43 cellular contexts compared by ENCODE assay signal in the genomic region with DNA sequence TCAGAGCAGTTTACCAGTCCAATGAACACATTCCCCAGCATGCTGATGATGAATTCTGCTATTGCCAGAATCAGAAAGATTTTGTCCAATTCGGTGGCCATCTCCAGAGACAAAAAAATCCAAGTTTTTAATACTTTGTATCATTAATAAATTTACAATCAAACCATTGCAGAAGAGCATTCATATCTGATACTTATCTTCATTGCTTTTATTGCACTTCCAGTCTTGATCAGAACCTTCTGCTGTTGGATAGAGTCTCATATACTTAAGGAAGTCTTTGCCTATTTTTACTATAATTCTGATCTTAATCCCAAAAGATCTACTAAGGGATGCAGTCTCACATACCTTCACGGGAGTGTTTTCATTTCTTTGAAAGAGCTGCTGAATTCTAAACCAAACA. TPM values are rescaled to one million over a fixed set of nuclear protein-coding genes. Genes with fewer than 3 reads are reported as not detected.
"Had no signal": no experiment of that assay in that cellular context is flagged by ENCODE, and none has a peak within 500 bp of the region (broad histone marks: within the 10 kb centered on the region; RNA-seq: fewer than 3 reads in every experiment).

A gene with protein sequence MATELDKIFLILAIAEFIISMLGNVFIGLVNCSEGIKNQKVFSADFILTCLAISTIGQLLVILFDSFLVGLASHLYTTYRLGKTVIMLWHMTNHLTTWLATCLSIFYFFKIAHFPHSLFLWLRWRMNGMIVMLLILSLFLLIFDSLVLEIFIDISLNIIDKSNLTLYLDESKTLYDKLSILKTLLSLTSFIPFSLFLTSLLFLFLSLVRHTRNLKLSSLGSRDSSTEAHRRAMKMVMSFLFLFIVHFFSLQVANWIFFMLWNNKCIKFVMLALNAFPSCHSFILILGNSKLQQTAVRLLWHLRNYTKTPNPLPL (minus strand): TSS at position 101 of the 400 bp plus-strand sequence. CDS start 0 bp downstream, at position 101.

- H3K4me3 ChIP-seq: adrenal gland, ascending aorta, body of pancreas, breast epithelium, cardiac muscle cell had no signal

- H3K4me1 Mint-ChIP-seq: activated naive CD4-positive, alpha-beta T cell treated with anti-CD3 and anti-CD28 coated beads, Interleukin-2, amount 10 ng/mL, durations not matched to agents 7 days and 5 days; activated naive CD4-positive, alpha-beta T cell treated with anti-CD3 and anti-CD28 coated beads, Interleukin-2, amount 50 U/mL, for 24 hours; activated T-helper 17 cell treated with anti-CD3 and anti-CD28 coated beads, Interleukin-2, amount 50 U/mL, for 72 hours; brain; central memory CD8-positive, alpha-beta T cell had no signal

- H3K27me3 ChIP-seq: adrenal gland, ascending aorta, body of pancreas, breast epithelium, cardiac muscle cell had no signal

- H3K27ac ChIP-seq: adrenal gland, ascending aorta, body of pancreas, brain microvascular endothelial cell, breast epithelium, cardiac muscle cell had no signal

- ATAC-seq: activated naive CD4-positive, alpha-beta T cell treated with anti-CD3 and anti-CD28 coated beads, Interleukin-2, amount 50 U/mL, for 72 hours; activated naive CD8-positive, alpha-beta T cell treated with anti-CD3 and anti-CD28 coated beads, Interleukin-2, amount 50 U/mL, for 24 hours; activated T-cell treated with anti-CD3 and anti-CD28 coated beads, Interleukin-2, amount 50 U/mL, for 4 hours; activated T-cell treated with anti-CD3 and anti-CD28 coated beads, Interleukin-2, amount 50 U/mL, for 72 hours; activated T-helper 17 cell treated with anti-CD3 and anti-CD28 coated beads, Interleukin-2, amount 50 U/mL, for 72 hours; body of pancreas had no signal

- H3K4me1 ChIP-seq: adrenal gland, ascending aorta, body of pancreas, breast epithelium had no signal

- H3K4me3 Mint-ChIP-seq: activated naive CD4-positive, alpha-beta T cell treated with anti-CD3 and anti-CD28 coated beads for 36 hours; activated naive CD4-positive, alpha-beta T cell treated with anti-CD3 and anti-CD28 coated beads, Interleukin-2, amount 10 ng/mL, durations not matched to agents 7 days and 5 days; activated naive CD4-positive, alpha-beta T cell treated with anti-CD3 and anti-CD28 coated beads, Interleukin-2, amount 50 U/mL, for 24 hours; activated naive CD8-positive, alpha-beta T cell; activated naive CD8-positive, alpha-beta T cell treated with anti-CD3 and anti-CD28 coated beads for 36 hours; activated naive CD8-positive, alpha-beta T cell treated with anti-CD3 and anti-CD28 coated beads, Interleukin-2, amount 10 ng/mL, durations not matched to agents 7 days and 5 days; activated naive CD8-positive, alpha-beta T cell treated with anti-CD3 and anti-CD28 coated beads, Interleukin-2, amount 50 U/mL, for 24 hours; activated T-cell treated with anti-CD3 and anti-CD28 coated beads, Interleukin-2, amount 50 U/mL, for 24 hours; activated T-cell treated with anti-CD3 and anti-CD28 coated beads, Interleukin-2, amount 50 U/mL, for 4 hours; activated T-cell treated with anti-CD3 and anti-CD28 coated beads, Interleukin-2, amount 50 U/mL, for 72 hours; activated T-helper 1 cell treated with anti-CD3 and anti-CD28 coated beads, Interleukin-12 subunit alpha, Interleukin-12 subunit beta, Interleukin-2, Interleukin-4 antibody, amounts not matched to agents 30 ng/mL and 10 ng/mL and 1 ng/mL, durations not matched to agents 14 hours and 24 hours and 36 hours; activated T-helper 17 cell treated with anti-CD3 and anti-CD28 coated beads, Interleukin-2, amount 50 U/mL, for 72 hours; brain; central memory CD8-positive, alpha-beta T cell had no signal

- H3K9me3 Mint-ChIP-seq: activated naive CD4-positive, alpha-beta T cell treated with anti-CD3 and anti-CD28 coated beads for 36 hours; activated naive CD4-positive, alpha-beta T cell treated with anti-CD3 and anti-CD28 coated beads, Interleukin-2, amount 10 ng/mL, durations not matched to agents 7 days and 5 days; activated naive CD4-positive, alpha-beta T cell treated with anti-CD3 and anti-CD28 coated beads, Interleukin-2, amount 50 U/mL, for 24 hours; activated naive CD4-positive, alpha-beta T cell treated with anti-CD3 and anti-CD28 coated beads, Interleukin-2, amount 50 U/mL, for 72 hours; activated naive CD8-positive, alpha-beta T cell treated with anti-CD3 and anti-CD28 coated beads for 36 hours; activated naive CD8-positive, alpha-beta T cell treated with anti-CD3 and anti-CD28 coated beads, Interleukin-2, amount 10 ng/mL, durations not matched to agents 7 days and 5 days; activated naive CD8-positive, alpha-beta T cell treated with anti-CD3 and anti-CD28 coated beads, Interleukin-2, amount 50 U/mL, for 24 hours; activated T-cell treated with anti-CD3 and anti-CD28 coated beads, Interleukin-2, amount 50 U/mL, for 24 hours; activated T-cell treated with anti-CD3 and anti-CD28 coated beads, Interleukin-2, amount 50 U/mL, for 4 hours; activated T-cell treated with anti-CD3 and anti-CD28 coated beads, Interleukin-2, amount 50 U/mL, for 72 hours; activated T-helper 1 cell treated with anti-CD3 and anti-CD28 coated beads, Interleukin-12 subunit alpha, Interleukin-12 subunit beta, Interleukin-2, Interleukin-4 antibody, amounts not matched to agents 30 ng/mL and 10 ng/mL and 1 ng/mL, durations not matched to agents 14 hours and 24 hours and 36 hours; activated T-helper 17 cell treated with anti-CD3 and anti-CD28 coated beads, Interleukin-2, amount 50 U/mL, for 72 hours; activated T-helper 2 cell treated with anti-CD3 and anti-CD28 coated beads, Interferon-gamma antibody, Interleukin-2, Interleukin-4, amounts not matched to agents 10 μg/mL and 5 μg/mL and 100 μg/mL, durations not matched to agents 14 hours and 24 hours and 36 hours; brain; central memory CD8-positive, alpha-beta T cell had no signal

- H3K36me3 ChIP-seq: adrenal gland, ascending aorta, brain microvascular endothelial cell, breast epithelium, cardiac muscle cell had no signal

- H3K9me3 ChIP-seq: adrenal gland, ascending aorta, body of pancreas, breast epithelium had no signal

- H3K27ac Mint-ChIP-seq: activated naive CD4-positive, alpha-beta T cell treated with anti-CD3 and anti-CD28 coated beads for 36 hours; activated naive CD4-positive, alpha-beta T cell treated with anti-CD3 and anti-CD28 coated beads, Interleukin-2, amount 10 ng/mL, durations not matched to agents 7 days and 5 days; activated naive CD4-positive, alpha-beta T cell treated with anti-CD3 and anti-CD28 coated beads, Interleukin-2, amount 50 U/mL, for 24 hours; activated naive CD4-positive, alpha-beta T cell treated with anti-CD3 and anti-CD28 coated beads, Interleukin-2, amount 50 U/mL, for 72 hours; activated naive CD8-positive, alpha-beta T cell; activated naive CD8-positive, alpha-beta T cell treated with anti-CD3 and anti-CD28 coated beads for 36 hours; activated naive CD8-positive, alpha-beta T cell treated with anti-CD3 and anti-CD28 coated beads, Interleukin-2, amount 10 ng/mL, durations not matched to agents 7 days and 5 days; activated naive CD8-positive, alpha-beta T cell treated with anti-CD3 and anti-CD28 coated beads, Interleukin-2, amount 50 U/mL, for 24 hours; activated T-cell treated with anti-CD3 and anti-CD28 coated beads, Interleukin-2, amount 50 U/mL, for 24 hours; activated T-cell treated with anti-CD3 and anti-CD28 coated beads, Interleukin-2, amount 50 U/mL, for 72 hours; activated T-helper 1 cell treated with anti-CD3 and anti-CD28 coated beads, Interleukin-12 subunit alpha, Interleukin-12 subunit beta, Interleukin-2, Interleukin-4 antibody, amounts not matched to agents 30 ng/mL and 10 ng/mL and 1 ng/mL, durations not matched to agents 14 hours and 24 hours and 36 hours; activated T-helper 17 cell treated with anti-CD3 and anti-CD28 coated beads, Interleukin-2, amount 50 U/mL, for 72 hours; activated T-helper 2 cell treated with anti-CD3 and anti-CD28 coated beads, Interferon-gamma antibody, Interleukin-2, Interleukin-4, amounts not matched to agents 10 μg/mL and 5 μg/mL and 100 μg/mL, durations not matched to agents 14 hours and 24 hours and 36 hours; brain had no signal

- H3K27me3 Mint-ChIP-seq: activated naive CD4-positive, alpha-beta T cell treated with anti-CD3 and anti-CD28 coated beads, Interleukin-2, amount 50 U/mL, for 24 hours; activated naive CD8-positive, alpha-beta T cell; activated naive CD8-positive, alpha-beta T cell treated with anti-CD3 and anti-CD28 coated beads for 36 hours; activated naive CD8-positive, alpha-beta T cell treated with anti-CD3 and anti-CD28 coated beads, Interleukin-2, amount 50 U/mL, for 24 hours; activated T-cell treated with anti-CD3 and anti-CD28 coated beads, Interleukin-2, amount 50 U/mL, for 24 hours; activated T-helper 17 cell treated with anti-CD3 and anti-CD28 coated beads, Interleukin-2, amount 50 U/mL, for 72 hours; brain; central memory CD8-positive, alpha-beta T cell had no signal

- H3K36me3 Mint-ChIP-seq: activated naive CD4-positive, alpha-beta T cell treated with anti-CD3 and anti-CD28 coated beads, Interleukin-2, amount 10 ng/mL, durations not matched to agents 7 days and 5 days; activated naive CD4-positive, alpha-beta T cell treated with anti-CD3 and anti-CD28 coated beads, Interleukin-2, amount 50 U/mL, for 72 hours; activated naive CD8-positive, alpha-beta T cell treated with anti-CD3 and anti-CD28 coated beads, Interleukin-2, amount 10 ng/mL, durations not matched to agents 7 days and 5 days; brain had no signal

- DNase-seq: activated effector memory CD4-positive, alpha-beta T cell treated with anti-CD3 and anti-CD28 coated beads, Interleukin-2, amount 50 U/mL, for 16 hours; activated effector memory CD4-positive, alpha-beta T cell treated with Interleukin-2 at 50 U/mL for 16 hours; activated gamma-delta T cell; activated gamma-delta T cell treated with Interleukin-2 at 50 U/mL for 16 hours; activated naive CD4-positive, alpha-beta T cell; activated naive CD4-positive, alpha-beta T cell treated with anti-CD3 and anti-CD28 coated beads for 36 hours; activated naive CD4-positive, alpha-beta T cell treated with anti-CD3 and anti-CD28 coated beads, Interleukin-2, amount 10 ng/mL, durations not matched to agents 7 days and 5 days; activated naive CD4-positive, alpha-beta T cell treated with anti-CD3 and anti-CD28 coated beads, Interleukin-2, amount 50 U/mL, for 16 hours; activated naive CD4-positive, alpha-beta T cell treated with Interleukin-2 at 50 U/mL for 16 hours; activated naive CD8-positive, alpha-beta T cell treated with anti-CD3 and anti-CD28 coated beads for 36 hours; activated naive CD8-positive, alpha-beta T cell treated with anti-CD3 and anti-CD28 coated beads, Interleukin-2, amount 10 ng/mL, durations not matched to agents 7 days and 5 days; activated naive CD8-positive, alpha-beta T cell treated with anti-CD3 and anti-CD28 coated beads, Interleukin-2, amount 50 U/mL, for 24 hours; activated T-cell treated with anti-CD3 and anti-CD28 coated beads, Interleukin-2, amount 50 U/mL, for 1 hour; activated T-cell treated with anti-CD3 and anti-CD28 coated beads, Interleukin-2, amount 50 U/mL, for 24 hours; activated T-cell treated with anti-CD3 and anti-CD28 coated beads, Interleukin-2, amount 50 U/mL, for 4 hours; activated T-cell treated with anti-CD3 and anti-CD28 coated beads, Interleukin-2, amount 50 U/mL, for 48 hours; activated T-cell treated with anti-CD3 and anti-CD28 coated beads, Interleukin-2, amount 50 U/mL, for 72 hours; adrenal gland; amniotic stem cell; amygdala; anterior cingulate cortex; aorta; body of pancreas; brain microvascular endothelial cell; caudate nucleus; central memory CD4-positive, alpha-beta T cell; cerebellar nuclear complex had no signal

RNA-seq across cellular contexts. Expression of the gene that starts here (rescaled TPM):
- total RNA-seq: activated naive CD4-positive, alpha-beta T cell treated with anti-CD3 and anti-CD28 coated beads for 36 hours; activated naive CD4-positive, alpha-beta T cell treated with anti-CD3 and anti-CD28 coated beads, Interleukin-2, amount 50 U/mL, for 72 hours; activated naive CD8-positive, alpha-beta T cell treated with anti-CD3 and anti-CD28 coated beads for 36 hours; activated naive CD8-positive, alpha-beta T cell treated with anti-CD3 and anti-CD28 coated beads, Interleukin-2, amount 10 ng/mL, durations not matched to agents 7 days and 5 days; activated T-cell treated with anti-CD3 and anti-CD28 coated beads, Interleukin-2, amount 50 U/mL, for 4 hours; activated T-cell treated with anti-CD3 and anti-CD28 coated beads, Interleukin-2, amount 50 U/mL, for 72 hours; activated T-helper 1 cell treated with anti-CD3 and anti-CD28 coated beads, Interleukin-12 subunit alpha, Interleukin-12 subunit beta, Interleukin-2, Interleukin-4 antibody, amounts not matched to agents 30 ng/mL and 10 ng/mL and 1 ng/mL, durations not matched to agents 14 hours and 24 hours and 36 hours; activated T-helper 17 cell treated with anti-CD3 and anti-CD28 coated beads, Interleukin-2, amount 50 U/mL, for 72 hours; activated T-helper 2 cell treated with anti-CD3 and anti-CD28 coated beads, Interferon-gamma antibody, Interleukin-2, Interleukin-4, amounts not matched to agents 10 μg/mL and 5 μg/mL and 100 μg/mL, durations not matched to agents 14 hours and 24 hours and 36 hours; adrenal gland; aorta; ascending aorta; astrocyte; body of pancreas; breast epithelium; bronchial epithelial cell; cardiac muscle cell; cardiac septum; cerebellum had no signal
- polyA plus RNA-seq: adipose tissue, adrenal gland, aorta, cardiac muscle cell had no signal
